Comparison of ENCODE assay signal across 1 cellular context in the genomic region with DNA sequence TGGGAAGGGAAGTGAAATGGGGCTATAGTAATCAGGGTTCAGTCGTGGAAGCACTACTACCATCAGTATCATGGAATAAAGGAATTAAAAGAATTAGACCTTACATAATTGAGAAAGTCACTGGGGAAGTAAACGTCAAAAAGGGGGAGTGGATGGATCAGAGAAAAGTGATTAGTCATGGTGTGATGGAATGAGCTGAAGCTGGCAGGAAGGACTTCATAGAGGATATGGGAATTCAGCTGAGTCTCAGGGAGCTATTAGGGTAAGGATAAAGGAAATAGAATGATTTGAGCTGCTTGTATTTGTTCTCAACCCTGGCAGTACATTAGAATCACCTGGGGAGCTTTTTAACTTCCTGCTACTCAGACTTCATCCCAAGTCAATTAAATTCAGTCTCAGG.
TF ChIP-seq lines count a peak whose summit lies in the region.

No MANE protein-coding gene starts in this region.

TF ChIP-seq in SK-N-SH, 30 proteins besides CTCF, POLR2A, EP300 and RAD21 (continued from another document):
- no peak for TF ChIP-seq ZBTB33 (IDR thresholded peaks at IDR 0.05; ENCODE audit: borderline replicate concordance, low read depth)
